Comparison of ENCODE assay signal across 18 cellular contexts in genomic region chr15:71261934-71262333, GRCh38.
"Had no signal": no experiment of that assay in that cellular context is flagged by ENCODE, and none has a peak within 500 bp of the region (broad histone marks: within the 10 kb centered on the region; RNA-seq: fewer than 3 reads in every experiment).

No MANE protein-coding gene starts in this region.

- H3K4me3 ChIP-seq: left lung, right atrium auricular region, skin epidermis, tibial nerve had no signal

- H3K27ac ChIP-seq: left lung, right atrium auricular region, skin epidermis, tibial nerve had no signal

- H3K4me1 ChIP-seq: left lung, right atrium auricular region, tibial nerve had no signal

- H3K9me3 ChIP-seq: left lung, right atrium auricular region had no signal

- H3K36me3 ChIP-seq: tibial nerve had no signal

- DNase-seq: activated CD4-positive, alpha-beta T cell treated with anti-CD3 and anti-CD28 coated beads, Interleukin-2, amount 10 ng/mL, durations not matched to agents 7 days and 5 days; activated CD8-positive, alpha-beta memory T cell treated with anti-CD3 and anti-CD28 coated beads, Interleukin-2, amount 50 U/mL, for 48 hours; activated gamma-delta T cell treated with Interleukin-2 at 50 U/mL for 16 hours; activated naive CD8-positive, alpha-beta T cell treated with anti-CD3 and anti-CD28 coated beads, Interleukin-2, amount 10 ng/mL, durations not matched to agents 7 days and 5 days; activated T-cell treated with anti-CD3 and anti-CD28 coated beads, Interleukin-2, amount 50 U/mL, for 72 hours; aorta; effector memory CD4-positive, alpha-beta T cell; islet precursor cell; left lung; nephron progenitor cell; occipital lobe; stimulated activated CD4-positive, alpha-beta T cell treated with anti-CD3 and anti-CD28 coated beads, Interleukin-4, amount 100 ng/mL, for 4 hours; stimulated activated CD8-positive, alpha-beta memory T cell treated with anti-CD3 and anti-CD28 coated beads, Interleukin-4, amount 100 ng/mL, for 48 hours; stimulated activated naive CD4-positive, alpha-beta T cell treated with Interleukin-2 at 50 U/mL for 16 hours; substantia nigra had no signal

- H3K27me3 ChIP-seq: left lung, right atrium auricular region, tibial nerve had no signal
